ENCODE assay signal across 24 cellular contexts in the genomic region with DNA sequence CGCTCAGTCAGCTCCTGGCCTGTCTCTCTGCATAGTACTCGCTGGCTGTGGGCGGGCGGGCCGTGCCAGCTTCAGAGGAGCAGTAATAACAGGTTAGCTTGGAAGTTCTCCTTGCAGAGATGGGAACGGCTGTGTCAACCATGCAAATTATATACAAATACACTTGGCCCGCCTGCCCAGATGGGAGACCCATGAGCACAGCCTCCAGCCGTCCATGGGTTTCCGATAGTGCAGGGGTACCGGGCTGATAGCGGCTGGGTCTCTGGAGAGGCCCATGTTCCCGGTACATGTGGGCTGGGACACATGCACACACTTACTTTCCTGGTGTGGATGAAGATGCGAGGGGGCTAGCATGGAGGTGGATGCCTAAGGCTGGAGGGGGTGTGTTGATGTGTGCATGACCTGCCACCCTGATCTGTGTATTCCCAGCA. TPM values are rescaled to one million over a fixed set of nuclear protein-coding genes. Genes with fewer than 3 reads are reported as not detected.
DNase-seq lines count a peak whose midpoint lies in the region; ATAC-seq lines count a peak whose summit lies in the region.
"Had no signal": no experiment of that assay in that cellular context is flagged by ENCODE, and none has a peak within 500 bp of the region (broad histone marks: within the 10 kb centered on the region; RNA-seq: fewer than 3 reads in every experiment).

No MANE protein-coding gene starts in this region.

- POLR2A ChIA-PET in T-cell (lab: Charles Lee), result interaction anchor here (0.6 to 1.2 kb wide), 3 partner anchors 8 to 92 kb away, joined by 3 to 6 read pairs (median 4); no protein-coding TSS in a partner anchor

- no peaks in the 10 kb centered on the region for H3K27me3 ChIP-seq in BLaER1
- H3K27me3 ChIP-seq: esophagus squamous epithelium, ovary, upper lobe of left lung had no signal

- H4K20me1 ChIP-seq in BLaER1, result no peaks in the 10 kb centered on the region

- peaks cover 96 to 98% (median 97%) of the 10 kb centered on the region in 3 donors for H3K4me1 Mint-ChIP-seq in T-cell
- H3K4me1 Mint-ChIP-seq in immature natural killer cell, result peaks cover 73 to 78% of the 10 kb centered on the region in 2 donors

- H3K4me3 Mint-ChIP-seq in T-cell, result peak overlapping the region in 2 of 3 donors; percentile 31 to 69
- peak overlapping the region in 3 of 5 donors; percentile 17 to 53 (median 33) for H3K4me3 Mint-ChIP-seq in immature natural killer cell

- H3K4me1 ChIP-seq in BLaER1, result peaks cover 82% of the 10 kb centered on the region

- H3K9me3 ChIP-seq in BLaER1, result peaks cover 3% of the 10 kb centered on the region; the same call in 1 of the 2 replicates
- H3K9me3 ChIP-seq: esophagus squamous epithelium, left ventricle myocardium inferior, ovary, stomach, upper lobe of left lung had no signal

- ATAC-seq in T-cell (replicated peaks in 1 of 4) (no peak), HG02973 (IDR thresholded peaks at IDR 0.05; ENCODE audit: unreplicated experiment) (no peak), GM19324 (IDR thresholded peaks at IDR 0.05; ENCODE audit: low FRiP score, unreplicated experiment) (no peak)

- no peak overlapping the region for H3K9ac ChIP-seq in BLaER1

- peak overlapping the region; percentile 74 for H3K4me2 ChIP-seq in BLaER1

- no peak overlapping the region for H3K4me3 ChIP-seq in BLaER1
- H3K4me3 ChIP-seq: esophagus squamous epithelium, left ventricle myocardium inferior, ovary, stomach, upper lobe of left lung had no signal

- no peaks in the 10 kb centered on the region for H3K36me3 ChIP-seq in BLaER1
- H3K36me3 ChIP-seq: esophagus squamous epithelium, left ventricle myocardium inferior, ovary, stomach, upper lobe of left lung had no signal

- H3K36me3 Mint-ChIP-seq in T-cell (peaks cover 25% of the 10 kb centered on the region), immature natural killer cell (no peaks in the 10 kb centered on the region)

- H3K9me3 Mint-ChIP-seq in T-cell (no peaks in the 10 kb centered on the region), immature natural killer cell (no peaks in the 10 kb centered on the region)

- DNase-seq in Ammon's horn (ENCODE audit: low spot score) (peak; percentile 35), T-cell (no peak), immature natural killer cell (no peak), NCI-H2227 treated with DMSO at 0.1 percent for 48 hours (lab: John Stamatoyannopoulos, UW) (no peak)
- DNase-seq: activated CD4-positive, alpha-beta T cell treated with anti-CD3 and anti-CD28 coated beads, Interleukin-2, amount 50 U/mL, for 48 hours; cerebellar nuclear complex; DMS 273 treated with DMSO at 0.1 percent for 48 hours; esophagus squamous epithelium; left ventricle myocardium inferior; NCI-H1092; NCI-H2029 treated with DMSO at 0.1 percent for 48 hours; NCI-H510A; ovary; stimulated activated CD4-positive, alpha-beta T cell treated with anti-CD3 and anti-CD28 coated beads, Interleukin-1b, Interleukin-23, amount 100 ng/mL, for 48 hours; stomach; SW 1271 had no signal

- CTCF ChIA-PET in T-cell (lab: Charles Lee), result interaction anchor here (1.1 to 1.6 kb wide), 3 partner anchors 8 to 14 kb away, joined by 4 to 6 read pairs (median 4); no protein-coding TSS in a partner anchor

- peak overlapping the region; percentile 98 to 99 for H3K27ac Mint-ChIP-seq in T-cell
- H3K27ac Mint-ChIP-seq in immature natural killer cell, result peak overlapping the region; percentile 60 to 99 (median 90)

- peak overlapping the region; percentile 70; the same call in 1 of the 2 replicates for H3K27ac ChIP-seq in BLaER1
- H3K27ac ChIP-seq: ovary, upper lobe of left lung had no signal

- H3K27me3 Mint-ChIP-seq in T-cell (no peaks in the 10 kb centered on the region), immature natural killer cell (ENCODE audit: low read depth in 3 of 3) (peaks cover 17 to 33% (median 33%) of the 10 kb centered on the region in 3 donors)

RNA-seq across cellular contexts. Expression of a gene that starts 12.8 kb away (rescaled TPM):
- total RNA-seq in T-cell, result 10 to 100 TPM; 23.1 to 48.0 (median 29.7) TPM
- polyA plus RNA-seq in immature natural killer cell, result 1 to 10 TPM in 2 of 3 donors, under 1 TPM in 1; 0.59 to 8.4 (median 2.0) TPM
- total RNA-seq: astrocyte, H1, LHCN-M2 had no signal
- polyA plus RNA-seq: BJ, H1 had no signal
